Comparison of ENCODE assay signal across 9 cellular contexts in genomic region chr1:222928212-222928611, GRCh38.
DNase-seq lines count a peak whose midpoint lies in the region; ATAC-seq, FAIRE-seq and TF ChIP-seq lines count a peak whose summit lies in the region.
"Had no signal": no experiment of that assay in that cellular context is flagged by ENCODE, and none has a peak within 500 bp of the region (broad histone marks: within the 10 kb centered on the region; RNA-seq: fewer than 3 reads in every experiment).

No MANE protein-coding gene starts in this region.

- no peak for TF ChIP-seq EP300 in neural cell (conservative IDR thresholded peaks at IDR 0.05; ENCODE audit: poor library complexity, severe bottlenecking)

- H3K9me2 ChIP-seq in PC-3 (replicated peaks; ENCODE audit: low read length) (no peaks in the 10 kb centered on the region), neural cell (ENCODE audit: insufficient read depth, low read length) (no peaks in the 10 kb centered on the region)

- no peaks in the 10 kb centered on the region for H3K79me2 ChIP-seq in PC-3 (ENCODE audit: low read length)
- no peaks in the 10 kb centered on the region for H3K79me2 ChIP-seq in neural cell (replicated peaks; ENCODE audit: insufficient read depth, low read length)

- H2AFZ ChIP-seq in PC-3 (ENCODE audit: low read length) (peak overlapping the region; percentile 41), neural cell (ENCODE audit: low read depth, low read length) (no peak overlapping the region)

- CTCF ChIA-PET in PC-3 (lab: Charles Lee) = interaction anchor here (0.6 to 0.7 kb wide), 3 partner anchors 11 to 192 kb away, joined by 3 to 4 read pairs (median 4); no protein-coding TSS in a partner anchor

- H3K27me3 ChIP-seq in PC-3 (ENCODE audit: low read length) (no peaks in the 10 kb centered on the region), neural cell (ENCODE audit: insufficient read depth, low read depth, low read length) (no peaks in the 10 kb centered on the region)

- DNase-seq in DMS53 (lab: John Stamatoyannopoulos, UW) (peak; percentile 96), PC-3 (peak; percentile 28), foreskin melanocyte (peak; percentile 59), urothelium cell line (ENCODE audit: low spot score) (no peak), NOMO-1 treated with dmso at 0.1 percent for 144 hours (lab: John Stamatoyannopoulos, UW; ENCODE audit: unreplicated experiment) (no peak)
- no peak for DNase-seq in effector CD8-positive, alpha-beta T cell (lab: John Stamatoyannopoulos, UW)
- no peak for DNase-seq in activated T-cell treated with anti-CD3 and anti-CD28 coated beads, Interleukin-2, amount 50 U/mL, for 1 hour
- DNase-seq: EL had no signal

- peak; percentile 12 for TF ChIP-seq RAD21 in neural cell (conservative IDR thresholded peaks at IDR 0.05)

- peak; percentile 70 for ATAC-seq in PC-3

- H3K9ac ChIP-seq in PC-3 (ENCODE audit: low read length) = no peak overlapping the region
- H3K9ac ChIP-seq in neural cell (ENCODE audit: low read length) = no peak overlapping the region

- peaks cover 10% of the 10 kb centered on the region; the same call in 1 of the 2 replicates for H3K4me1 ChIP-seq in PC-3 (ENCODE audit: insufficient read depth, low read length)

- H3K9me3 ChIP-seq in PC-3 (ENCODE audit: low read length) (no peaks in the 10 kb centered on the region), neural cell (ENCODE audit: low read length) (no peaks in the 10 kb centered on the region)

- no peak overlapping the region for H3K27ac ChIP-seq in PC-3 (ENCODE audit: low read length)
- no peak overlapping the region for H3K27ac ChIP-seq in neural cell (ENCODE audit: low read length)

- no TSS peak for BruUV-seq in PC-3 (replicated peaks; lab: Mats Ljungman, UMichigan)

- no peak for FAIRE-seq in urothelium cell line (lab: Jason Lieb, UNC)

- peak overlapping the region; percentile 35 for H3K4me2 ChIP-seq in PC-3 (ENCODE audit: low read length)
- H3K4me2 ChIP-seq in neural cell (ENCODE audit: low read length) = no peak overlapping the region

- POLR2A ChIA-PET in PC-3 (lab: Charles Lee; ENCODE audit: unreplicated experiment) = interaction anchor here (0.6 to 0.7 kb wide), 2 partner anchors 595 to 1107 kb away, joined by 3 to 4 read pairs; no protein-coding TSS in a partner anchor

- H3K4me3 ChIP-seq in PC-3 (ENCODE audit: low read length) (no peak overlapping the region), neural cell (ENCODE audit: low read length) (peak overlapping the region; percentile 32)

- H3K36me3 ChIP-seq in PC-3 (ENCODE audit: low read depth, low read length) = no peaks in the 10 kb centered on the region
- no peaks in the 10 kb centered on the region for H3K36me3 ChIP-seq in neural cell (ENCODE audit: insufficient read depth, low read length)

- TF ChIP-seq CTCF in PC-3 (conservative IDR thresholded peaks at IDR 0.05; ENCODE audit: low read depth, low read length) = no peak
- TF ChIP-seq CTCF in neural cell (IDR thresholded peaks at IDR 0.05; ENCODE audit: poor library complexity, severe bottlenecking) = peak; percentile 17

- H4K20me1 ChIP-seq in PC-3 (ENCODE audit: low read length) (no peaks in the 10 kb centered on the region), neural cell (ENCODE audit: insufficient read depth) (no peaks in the 10 kb centered on the region)

- intact Hi-C loops in PC-3 (cut with micrococcal nuclease) = loop anchor here (10.0 kb wide), 1 partner anchor 147 kb away; no protein-coding TSS in a partner anchor

- no peaks in the 10 kb centered on the region for H3F3A ChIP-seq in PC-3 (ENCODE audit: low read length, unreplicated experiment)
- H3F3A ChIP-seq in neural cell (ENCODE audit: insufficient read depth, low read length, poor library complexity, severe bottlenecking) = no peaks in the 10 kb centered on the region

TF ChIP-seq in neural cell, 6 proteins besides CTCF, POLR2A, EP300 and RAD21:
- no peak for TF ChIP-seq POLR2AphosphoS5 (IDR thresholded peaks at IDR 0.05)
- TF ChIP-seq EZH2 (IDR thresholded peaks at IDR 0.05; ENCODE audit: borderline replicate concordance, insufficient read depth, low read length, poor library complexity, severe bottlenecking) = no peak
- no peak for TF ChIP-seq MXI1 (conservative IDR thresholded peaks at IDR 0.05; ENCODE audit: poor library complexity, severe bottlenecking)
- TF ChIP-seq, protein P1, sequence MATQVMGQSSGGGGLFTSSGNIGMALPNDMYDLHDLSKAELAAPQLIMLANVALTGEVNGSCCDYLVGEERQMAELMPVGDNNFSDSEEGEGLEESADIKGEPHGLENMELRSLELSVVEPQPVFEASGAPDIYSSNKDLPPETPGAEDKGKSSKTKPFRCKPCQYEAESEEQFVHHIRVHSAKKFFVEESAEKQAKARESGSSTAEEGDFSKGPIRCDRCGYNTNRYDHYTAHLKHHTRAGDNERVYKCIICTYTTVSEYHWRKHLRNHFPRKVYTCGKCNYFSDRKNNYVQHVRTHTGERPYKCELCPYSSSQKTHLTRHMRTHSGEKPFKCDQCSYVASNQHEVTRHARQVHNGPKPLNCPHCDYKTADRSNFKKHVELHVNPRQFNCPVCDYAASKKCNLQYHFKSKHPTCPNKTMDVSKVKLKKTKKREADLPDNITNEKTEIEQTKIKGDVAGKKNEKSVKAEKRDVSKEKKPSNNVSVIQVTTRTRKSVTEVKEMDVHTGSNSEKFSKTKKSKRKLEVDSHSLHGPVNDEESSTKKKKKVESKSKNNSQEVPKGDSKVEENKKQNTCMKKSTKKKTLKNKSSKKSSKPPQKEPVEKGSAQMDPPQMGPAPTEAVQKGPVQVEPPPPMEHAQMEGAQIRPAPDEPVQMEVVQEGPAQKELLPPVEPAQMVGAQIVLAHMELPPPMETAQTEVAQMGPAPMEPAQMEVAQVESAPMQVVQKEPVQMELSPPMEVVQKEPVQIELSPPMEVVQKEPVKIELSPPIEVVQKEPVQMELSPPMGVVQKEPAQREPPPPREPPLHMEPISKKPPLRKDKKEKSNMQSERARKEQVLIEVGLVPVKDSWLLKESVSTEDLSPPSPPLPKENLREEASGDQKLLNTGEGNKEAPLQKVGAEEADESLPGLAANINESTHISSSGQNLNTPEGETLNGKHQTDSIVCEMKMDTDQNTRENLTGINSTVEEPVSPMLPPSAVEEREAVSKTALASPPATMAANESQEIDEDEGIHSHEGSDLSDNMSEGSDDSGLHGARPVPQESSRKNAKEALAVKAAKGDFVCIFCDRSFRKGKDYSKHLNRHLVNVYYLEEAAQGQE (IDR thresholded peaks at IDR 0.05; ENCODE audit: borderline replicate concordance) = no peak
- no peak for TF ChIP-seq SMC3 (conservative IDR thresholded peaks at IDR 0.05; ENCODE audit: poor library complexity)
- TF ChIP-seq TAF1 (IDR thresholded peaks at IDR 0.05; ENCODE audit: low read depth) = no peak

Comparison
In these comparisons a context has a peak if more than half of its experiments do, and no peak if none do; other contexts are left out.
1. DNase-seq: peak in DMS53 (single experiment), PC-3 (single experiment) and foreskin melanocyte (single experiment); none in effector CD8-positive, alpha-beta T cell (single experiment), urothelium cell line (single experiment), activated T-cell treated with anti-CD3 and anti-CD28 coated beads, Interleukin-2, amount 50 U/mL, for 1 hour (single experiment) and NOMO-1 treated with dmso at 0.1 percent for 144 hours (single experiment).